In genomic region chr4:24655971-24656370, GRCh38 we compare ENCODE assay signal across 22 cellular contexts.
DNase-seq lines count a peak whose midpoint lies in the region; FAIRE-seq and TF ChIP-seq lines count a peak whose summit lies in the region.
"Had no signal": no experiment of that assay in that cellular context is flagged by ENCODE, and none has a peak within 500 bp of the region (broad histone marks: within the 10 kb centered on the region; RNA-seq: fewer than 3 reads in every experiment).

No MANE protein-coding gene starts in this region.

- no peak overlapping the region for H3K9ac ChIP-seq in astrocyte (ENCODE audit: low read length)
- H3K9ac ChIP-seq: GM23248 had no signal

- H3K4me3 ChIP-seq in astrocyte (ENCODE audit: insufficient read depth, low read depth, low read length) = no peak overlapping the region
- H3K4me3 ChIP-seq in coronary artery = no peak overlapping the region
- H3K4me3 ChIP-seq: GM23248 had no signal

- H3K27me3 Mint-ChIP-seq in astrocyte (ENCODE audit: low read depth, unreplicated experiment) = no peaks in the 10 kb centered on the region

- TF ChIP-seq CTCF in astrocyte (IDR thresholded peaks at IDR 0.05; ENCODE audit: insufficient read depth, low read depth, low read length) (no peak), coronary artery (IDR thresholded peaks at IDR 0.05) (no peak)

- H3K4me1 ChIP-seq in astrocyte (ENCODE audit: insufficient read depth, low read length) = peaks cover 5% of the 10 kb centered on the region

- H3K9me3 Mint-ChIP-seq in astrocyte (ENCODE audit: unreplicated experiment) = no peaks in the 10 kb centered on the region
- H3K9me3 Mint-ChIP-seq: activated T-helper 1 cell treated with anti-CD3 and anti-CD28 coated beads, Interleukin-12 subunit alpha, Interleukin-12 subunit beta, Interleukin-2, Interleukin-4 antibody, amounts not matched to agents 30 ng/mL and 10 ng/mL and 1 ng/mL, durations not matched to agents 14 hours and 24 hours and 36 hours; natural killer cell treated with Interleukin-12 subunit alpha and Interleukin-12 subunit beta and Interleukin-15 and Interleukin-18, amount 100 ng/mL, for 72 hours; stimulated activated naive CD8-positive, alpha-beta T cell treated with anti-CD3 and anti-CD28 coated beads, Interleukin-15, amount 100 ng/mL, for 72 hours had no signal

- H3K27ac Mint-ChIP-seq in astrocyte (ENCODE audit: unreplicated experiment) = no peak overlapping the region
- H3K27ac Mint-ChIP-seq: activated CD4-positive, alpha-beta T cell treated with anti-CD3 and anti-CD28 coated beads for 36 hours; activated naive CD8-positive, alpha-beta T cell; activated T-helper 1 cell treated with anti-CD3 and anti-CD28 coated beads, Interleukin-12 subunit alpha, Interleukin-12 subunit beta, Interleukin-2, Interleukin-4 antibody, amounts not matched to agents 30 ng/mL and 10 ng/mL and 1 ng/mL, durations not matched to agents 14 hours and 24 hours and 36 hours; CD8-positive, alpha-beta memory T cell; natural killer cell treated with Interleukin-12 subunit alpha and Interleukin-12 subunit beta and Interleukin-15 and Interleukin-18, amount 100 ng/mL, for 72 hours had no signal

- no peaks in the 10 kb centered on the region for H3K9me3 ChIP-seq in astrocyte (ENCODE audit: insufficient read depth, low read depth, low read length)

- H3K27ac ChIP-seq in astrocyte (ENCODE audit: low read depth, low read length) = no peak overlapping the region
- no peak overlapping the region for H3K27ac ChIP-seq in coronary artery
- H3K27ac ChIP-seq: brain microvascular endothelial cell, GM23248 had no signal

- H2AFZ ChIP-seq in astrocyte (ENCODE audit: low read depth, low read length) = no peak overlapping the region
- H2AFZ ChIP-seq: GM23248 had no signal

- H3K36me3 ChIP-seq in astrocyte (ENCODE audit: insufficient read depth, low read length) = no peaks in the 10 kb centered on the region
- H3K36me3 ChIP-seq: brain microvascular endothelial cell had no signal

- H3K4me1 Mint-ChIP-seq in astrocyte (ENCODE audit: low read depth, unreplicated experiment) = peaks cover 27% of the 10 kb centered on the region

- in situ Hi-C loops in ACHN (cut with HindIII; ENCODE audit: low pct_ligation_motif_present, low pct_unique_long_range_greater_than_20kb, low sequenced_read_pairs) = no loop called here

- H3K79me2 ChIP-seq in astrocyte (ENCODE audit: insufficient read depth, low read length) = no peaks in the 10 kb centered on the region

- no peaks in the 10 kb centered on the region for H4K20me1 ChIP-seq in astrocyte (ENCODE audit: insufficient read depth, low read length)

- H3K4me3 Mint-ChIP-seq in astrocyte (ENCODE audit: unreplicated experiment) = no peak overlapping the region
- H3K4me3 Mint-ChIP-seq: activated CD4-positive, alpha-beta T cell treated with anti-CD3 and anti-CD28 coated beads for 36 hours; activated naive CD8-positive, alpha-beta T cell; activated T-helper 1 cell treated with anti-CD3 and anti-CD28 coated beads, Interleukin-12 subunit alpha, Interleukin-12 subunit beta, Interleukin-2, Interleukin-4 antibody, amounts not matched to agents 30 ng/mL and 10 ng/mL and 1 ng/mL, durations not matched to agents 14 hours and 24 hours and 36 hours; CD8-positive, alpha-beta memory T cell; natural killer cell treated with Interleukin-12 subunit alpha and Interleukin-12 subunit beta and Interleukin-15 and Interleukin-18, amount 100 ng/mL, for 72 hours; stimulated activated naive CD8-positive, alpha-beta T cell treated with anti-CD3 and anti-CD28 coated beads, Interleukin-15, amount 100 ng/mL, for 72 hours had no signal

- FAIRE-seq in astrocyte (lab: Jason Lieb, UNC) = no peak
- FAIRE-seq: colon, GM18507, islet of Langerhans had no signal

- H3K36me3 Mint-ChIP-seq in astrocyte (ENCODE audit: low read depth, unreplicated experiment) = no peaks in the 10 kb centered on the region
- H3K36me3 Mint-ChIP-seq: activated naive CD8-positive, alpha-beta T cell; CD8-positive, alpha-beta memory T cell; natural killer cell treated with Interleukin-12 subunit alpha and Interleukin-12 subunit beta and Interleukin-15 and Interleukin-18, amount 100 ng/mL, for 72 hours had no signal

- H3K27me3 ChIP-seq in astrocyte (ENCODE audit: insufficient read depth, low read length) = peaks cover 21% of the 10 kb centered on the region
- H3K27me3 ChIP-seq: brain microvascular endothelial cell had no signal

- no peak overlapping the region for H3K4me2 ChIP-seq in astrocyte (ENCODE audit: low read length)

- DNase-seq in ACHN (peak; percentile 76), HK-2 (ENCODE audit: unreplicated experiment) (peak; percentile 25), astrocyte (ENCODE audit: low read depth) (peak; percentile 18), myocyte (ENCODE audit: low read depth) (peak; percentile 19), SK-N-DZ (ENCODE audit: low spot score) (no peak), RPMI8226 (no peak), coronary artery (ENCODE audit: low spot score) (no peak)
- no peak for DNase-seq in stimulated activated CD4-positive, alpha-beta T cell treated with anti-CD3 and anti-CD28 coated beads, Interleukin-4, amount 100 ng/mL, for 24 hours
- DNase-seq: activated CD4-positive, alpha-beta T cell treated with anti-CD3 and anti-CD28 coated beads for 36 hours; brain microvascular endothelial cell; CD8-positive, alpha-beta memory T cell; EL; GM23248; mesenchymal stem cell; NCI-H774; stimulated activated naive CD8-positive, alpha-beta T cell treated with anti-CD3 and anti-CD28 coated beads, Interleukin-15, amount 100 ng/mL, for 72 hours had no signal

Comparison
In these comparisons a context has a peak if more than half of its experiments do, and no peak if none do; other contexts are left out.
1. DNase-seq: peak in ACHN (single experiment), HK-2 (single experiment), astrocyte (single experiment) and myocyte (single experiment); none in SK-N-DZ (single experiment), RPMI8226 (single experiment), coronary artery (single experiment) and stimulated activated CD4-positive, alpha-beta T cell treated with anti-CD3 and anti-CD28 coated beads, Interleukin-4, amount 100 ng/mL, for 24 hours (single experiment).